In the genomic region with DNA sequence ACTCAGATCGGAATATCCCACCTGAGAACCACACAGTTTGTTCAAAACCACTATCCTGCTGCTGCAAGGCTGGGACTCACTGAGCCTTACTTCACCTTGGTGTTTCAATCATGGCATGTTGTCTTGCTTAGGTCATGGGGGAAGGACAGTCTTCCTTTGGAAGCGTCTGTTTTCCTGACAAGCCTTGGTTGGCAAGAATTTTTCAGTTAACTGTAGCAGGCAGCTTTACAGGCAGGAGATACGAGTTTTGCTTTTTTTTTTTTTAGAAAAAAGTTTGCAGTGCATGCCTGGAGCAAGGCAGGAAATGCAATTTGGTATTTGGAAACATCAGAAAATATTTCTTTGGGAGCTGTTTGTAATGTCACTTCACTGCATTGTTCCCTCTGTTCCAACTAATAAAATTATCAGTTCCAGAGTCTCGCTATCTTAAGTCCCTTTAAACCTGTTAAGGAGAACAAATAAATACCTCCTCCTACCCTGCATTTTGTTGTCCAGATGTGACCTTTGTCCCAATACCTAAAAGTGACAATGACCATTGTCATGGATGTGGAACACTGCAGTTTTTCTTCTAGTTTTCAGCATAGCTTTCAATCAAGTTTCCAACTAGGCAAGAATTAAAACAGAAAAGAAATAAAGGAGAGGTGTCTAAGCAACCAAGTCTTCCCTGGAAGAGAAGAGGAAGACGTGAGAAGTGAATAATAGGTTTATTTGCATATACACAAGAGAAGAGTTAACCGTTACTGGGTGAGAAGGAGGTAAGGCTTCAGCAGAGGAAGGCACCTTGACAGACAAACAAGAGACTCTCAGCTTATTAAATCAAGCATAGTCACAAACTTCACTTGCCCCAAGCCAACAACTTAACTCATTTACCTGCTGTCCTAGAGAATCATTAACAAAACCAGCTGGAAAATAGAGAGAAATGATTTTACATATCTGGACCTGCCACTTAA, we compare ENCODE assay signal across 13 cellular contexts.
DNase-seq lines count a peak whose midpoint lies in the region; ATAC-seq and TF ChIP-seq lines count a peak whose summit lies in the region.
"Had no signal": no experiment of that assay in that cellular context is flagged by ENCODE, and none has a peak within 500 bp of the region (broad histone marks: within the 10 kb centered on the region; RNA-seq: fewer than 3 reads in every experiment).

No MANE protein-coding gene starts in this region.

- TF ChIP-seq CTCF in endothelial cell (IDR thresholded peaks at IDR 0.05; ENCODE audit: unreplicated experiment), result no peak
- TF ChIP-seq CTCF in nephron (IDR thresholded peaks at IDR 0.05; ENCODE audit: unreplicated experiment in 3 of 3), result no peak
- TF ChIP-seq CTCF in type B pancreatic cell (conservative IDR thresholded peaks at IDR 0.05), result no peak

- H3K4me3 Mint-ChIP-seq in activated naive CD8-positive, alpha-beta T cell, result no peak overlapping the region
- H3K4me3 Mint-ChIP-seq in activated naive CD8-positive, alpha-beta T cell treated with anti-CD3 and anti-CD28 coated beads for 36 hours, result no peak overlapping the region
- H3K4me3 Mint-ChIP-seq in endothelial cell (ENCODE audit: unreplicated experiment) (no peak overlapping the region), nephron (no peak overlapping the region), type B pancreatic cell (no peak overlapping the region)
- H3K4me3 Mint-ChIP-seq: activated CD4-positive, alpha-beta memory T cell treated with anti-CD3 and anti-CD28 coated beads, Interleukin-2, amount 10 ng/mL, durations not matched to agents 7 days and 5 days; stimulated activated effector memory CD8-positive, alpha-beta T cell treated with anti-CD3 and anti-CD28 coated beads, Interleukin-12 subunit alpha, Interleukin-12 subunit beta, amount 100 ng/mL, for 72 hours had no signal

- no peaks in the 10 kb centered on the region for H3K27me3 Mint-ChIP-seq in activated naive CD8-positive, alpha-beta T cell
- H3K27me3 Mint-ChIP-seq in activated naive CD8-positive, alpha-beta T cell treated with anti-CD3 and anti-CD28 coated beads for 36 hours, result no peaks in the 10 kb centered on the region
- H3K27me3 Mint-ChIP-seq in endothelial cell (ENCODE audit: unreplicated experiment) (no peaks in the 10 kb centered on the region), nephron (ENCODE audit: low read depth) (no peaks in the 10 kb centered on the region), type B pancreatic cell (no peaks in the 10 kb centered on the region)
- H3K27me3 Mint-ChIP-seq: activated CD4-positive, alpha-beta memory T cell treated with anti-CD3 and anti-CD28 coated beads, Interleukin-2, amount 10 ng/mL, durations not matched to agents 7 days and 5 days had no signal

- peak overlapping the region; percentile 64 for H3K27ac Mint-ChIP-seq in activated naive CD8-positive, alpha-beta T cell
- no peak overlapping the region for H3K27ac Mint-ChIP-seq in activated naive CD8-positive, alpha-beta T cell treated with anti-CD3 and anti-CD28 coated beads for 36 hours
- H3K27ac Mint-ChIP-seq in endothelial cell (ENCODE audit: unreplicated experiment), result peak overlapping the region; percentile 51
- peak overlapping the region; percentile 50 to 94 (median 92) for H3K27ac Mint-ChIP-seq in nephron
- peak overlapping the region; percentile 61 for H3K27ac Mint-ChIP-seq in type B pancreatic cell
- H3K27ac Mint-ChIP-seq: activated CD4-positive, alpha-beta memory T cell treated with anti-CD3 and anti-CD28 coated beads, Interleukin-2, amount 10 ng/mL, durations not matched to agents 7 days and 5 days; stimulated activated effector memory CD8-positive, alpha-beta T cell treated with anti-CD3 and anti-CD28 coated beads, Interleukin-12 subunit alpha, Interleukin-12 subunit beta, amount 100 ng/mL, for 72 hours had no signal

- peaks cover 4% of the 10 kb centered on the region for H3K36me3 Mint-ChIP-seq in activated naive CD8-positive, alpha-beta T cell
- peaks cover 12% of the 10 kb centered on the region for H3K36me3 Mint-ChIP-seq in activated naive CD8-positive, alpha-beta T cell treated with anti-CD3 and anti-CD28 coated beads for 36 hours
- H3K36me3 Mint-ChIP-seq in endothelial cell (ENCODE audit: low read depth, unreplicated experiment), result peaks cover 25% of the 10 kb centered on the region
- peaks cover 38% of the 10 kb centered on the region for H3K36me3 Mint-ChIP-seq in nephron (ENCODE audit: low read depth)
- peaks cover 28% of the 10 kb centered on the region for H3K36me3 Mint-ChIP-seq in type B pancreatic cell

- H3K9me3 Mint-ChIP-seq in activated naive CD8-positive, alpha-beta T cell (ENCODE audit: low read depth), result no peaks in the 10 kb centered on the region
- no peaks in the 10 kb centered on the region for H3K9me3 Mint-ChIP-seq in activated naive CD8-positive, alpha-beta T cell treated with anti-CD3 and anti-CD28 coated beads for 36 hours
- H3K9me3 Mint-ChIP-seq in endothelial cell (ENCODE audit: unreplicated experiment) (no peaks in the 10 kb centered on the region), nephron (no peaks in the 10 kb centered on the region), type B pancreatic cell (no peaks in the 10 kb centered on the region)
- H3K9me3 Mint-ChIP-seq: activated CD4-positive, alpha-beta memory T cell treated with anti-CD3 and anti-CD28 coated beads, Interleukin-2, amount 10 ng/mL, durations not matched to agents 7 days and 5 days; stimulated activated effector memory CD8-positive, alpha-beta T cell treated with anti-CD3 and anti-CD28 coated beads, Interleukin-12 subunit alpha, Interleukin-12 subunit beta, amount 100 ng/mL, for 72 hours had no signal

- no peak for ATAC-seq in HG03457 (IDR thresholded peaks at IDR 0.05; ENCODE audit: unreplicated experiment)
- ATAC-seq: stimulated activated effector memory CD8-positive, alpha-beta T cell treated with anti-CD3 and anti-CD28 coated beads, Interleukin-12 subunit alpha, Interleukin-12 subunit beta, amount 100 ng/mL, for 72 hours had no signal

- no peak for DNase-seq in activated naive CD8-positive, alpha-beta T cell treated with anti-CD3 and anti-CD28 coated beads for 36 hours
- DNase-seq in endothelial cell (ENCODE audit: low spot score) (no peak), type B pancreatic cell (ENCODE audit: extremely low spot score, unreplicated experiment) (no peak), middle frontal gyrus (ENCODE audit: extremely low spot score, low spot score) (no peak), LoVo (ENCODE audit: low spot score) (no peak)
- DNase-seq: activated CD4-positive, alpha-beta memory T cell treated with anti-CD3 and anti-CD28 coated beads, Interleukin-2, amount 10 ng/mL, durations not matched to agents 7 days and 5 days; amygdala; erythroblast; NCI-H510A had no signal

- H3K4me1 Mint-ChIP-seq in activated naive CD8-positive, alpha-beta T cell (ENCODE audit: low read depth), result peaks cover 8% of the 10 kb centered on the region
- peaks cover 9% of the 10 kb centered on the region for H3K4me1 Mint-ChIP-seq in activated naive CD8-positive, alpha-beta T cell treated with anti-CD3 and anti-CD28 coated beads for 36 hours
- H3K4me1 Mint-ChIP-seq in endothelial cell (ENCODE audit: unreplicated experiment) (peaks cover 38% of the 10 kb centered on the region), nephron (peaks cover 62% of the 10 kb centered on the region), type B pancreatic cell (ENCODE audit: unreplicated experiment) (peaks cover 38% of the 10 kb centered on the region)
- H3K4me1 Mint-ChIP-seq: activated CD4-positive, alpha-beta memory T cell treated with anti-CD3 and anti-CD28 coated beads, Interleukin-2, amount 10 ng/mL, durations not matched to agents 7 days and 5 days had no signal
